Comparison of ENCODE assay signal across 19 cellular contexts in the genomic region with DNA sequence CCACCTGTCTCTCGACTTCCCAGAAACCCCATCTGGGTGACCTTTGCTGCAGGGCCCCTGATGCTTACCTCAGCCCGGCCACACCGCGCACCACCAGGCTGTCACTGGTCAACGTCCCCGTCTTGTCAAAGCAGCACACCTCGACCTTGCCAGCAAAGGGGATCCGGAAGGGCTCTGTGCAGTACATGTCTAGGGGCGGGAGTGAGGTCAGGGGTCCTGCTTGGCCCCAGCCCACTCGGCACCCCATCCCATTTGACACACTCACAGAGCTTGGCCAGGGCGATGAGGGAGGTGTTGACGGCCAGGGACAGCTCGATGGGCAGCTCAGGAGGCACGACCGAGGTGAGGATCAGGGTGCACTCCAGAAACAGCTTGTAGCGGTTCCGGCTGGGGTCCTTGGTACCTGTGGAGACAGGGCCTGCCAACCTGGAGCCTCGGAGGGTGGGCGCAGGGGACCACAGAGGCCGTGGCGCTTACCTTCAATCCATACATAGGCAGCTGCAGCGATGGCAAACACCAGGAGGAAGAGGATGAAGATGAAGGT. TPM values are rescaled to one million over a fixed set of nuclear protein-coding genes. Genes with fewer than 3 reads are reported as not detected.
DNase-seq lines count a peak whose midpoint lies in the region; ATAC-seq, FAIRE-seq and TF ChIP-seq lines count a peak whose summit lies in the region.
"Had no signal": no experiment of that assay in that cellular context is flagged by ENCODE, and none has a peak within 500 bp of the region (broad histone marks: within the 10 kb centered on the region; RNA-seq: fewer than 3 reads in every experiment).

No MANE protein-coding gene starts in this region.

- H3K4me1 Mint-ChIP-seq in H9 (no peaks in the 10 kb centered on the region), neural progenitor cell (no peaks in the 10 kb centered on the region)

- ATAC-seq in PC-3, result no peak

- no peak overlapping the region for H3K56ac ChIP-seq in H9 (ENCODE audit: insufficient read length, low read depth, low read length)

- H3K79me2 ChIP-seq in H9 (ENCODE audit: insufficient read depth, low read length), result no peaks in the 10 kb centered on the region
- H3K79me2 ChIP-seq in neural progenitor cell (ENCODE audit: low read depth), result peaks cover 8% of the 10 kb centered on the region
- H3K79me2 ChIP-seq in PC-3 (ENCODE audit: low read length), result peaks cover 7% of the 10 kb centered on the region

- H3T11ph ChIP-seq in H9 (ENCODE audit: low read length), result no peak overlapping the region

- POLR2A ChIA-PET in PC-3 (lab: Charles Lee; ENCODE audit: unreplicated experiment), result no interaction called here

- intact Hi-C loops in kidney (cut with DNase I) (no loop called here), PC-3 (cut with micrococcal nuclease) (no loop called here)

- no peaks in the 10 kb centered on the region for H4K20me1 ChIP-seq in H9 (ENCODE audit: control insufficient read depth, insufficient read depth, insufficient read length)
- H4K20me1 ChIP-seq in neural progenitor cell (ENCODE audit: low read depth), result peaks cover 2% of the 10 kb centered on the region
- no peaks in the 10 kb centered on the region for H4K20me1 ChIP-seq in PC-3 (ENCODE audit: low read length)

- H3K9me2 ChIP-seq in PC-3 (replicated peaks; ENCODE audit: low read length), result no peaks in the 10 kb centered on the region

- no peak overlapping the region for H2AK5ac ChIP-seq in H9 (ENCODE audit: insufficient read length, low read length)

- peak; percentile 18 for DNase-seq in 8988T
- DNase-seq in AG08396 (ENCODE audit: low spot score), result peak; percentile 5
- peak; percentile 23 for DNase-seq in H9
- peak; percentile 62 for DNase-seq in kidney
- no peak for DNase-seq in neural progenitor cell (ENCODE audit: low spot score)
- DNase-seq in NCI-H69 (lab: John Stamatoyannopoulos, UW), result no peak
- DNase-seq in DMS 273 (lab: John Stamatoyannopoulos, UW; ENCODE audit: unreplicated experiment), result no peak
- DNase-seq in PC-3, result no peak
- DNase-seq: DMS 273 treated with DMSO at 0.1 percent for 48 hours, DND-41, KBM-7, NCI-H1105, NCI-H1694, NCI-H2081 treated with DMSO at 0.1 percent for 48 hours, NCI-H446 treated with DMSO at 0.1 percent for 48 hours, NCI-H748 treated with DMSO at 0.1 percent for 48 hours, OCI-M1, SIG-M5 had no signal

- no peak overlapping the region for H3K4me2 ChIP-seq in H9 (ENCODE audit: insufficient read depth, insufficient read length, low read length)
- H3K4me2 ChIP-seq in neural progenitor cell, result no peak overlapping the region
- H3K4me2 ChIP-seq in PC-3 (ENCODE audit: low read length), result no peak overlapping the region

- WGBS in H9 (ENCODE audit: extremely low coverage, insufficient read length, low lambda C conversion rate), result no CpG with 5 or more reads among the region's 22 CpGs

- no peak overlapping the region for H2BK20ac ChIP-seq in H9 (ENCODE audit: low read depth, low read length, poor library complexity, severe bottlenecking)

- no peak overlapping the region for H3K4ac ChIP-seq in H9 (ENCODE audit: low read depth, low read length)

- H2AFZ ChIP-seq in H9 (ENCODE audit: low read length), result no peak overlapping the region
- H2AFZ ChIP-seq in neural progenitor cell (replicated peaks), result no peak overlapping the region
- H2AFZ ChIP-seq in PC-3 (ENCODE audit: low read length), result no peak overlapping the region

- H3K36me3 ChIP-seq in kidney (ENCODE audit: control insufficient read depth in 1 of 2, insufficient read depth in 2 of 2, low read length in 2 of 2) (peaks cover 49 to 76% of the 10 kb centered on the region in 2 donors), neural progenitor cell (no peaks in the 10 kb centered on the region), PC-3 (ENCODE audit: low read depth, low read length) (peaks cover 81% of the 10 kb centered on the region)

- no peak overlapping the region for H2BK12ac ChIP-seq in H9 (ENCODE audit: insufficient read length, low read depth, low read length)

- no peak overlapping the region for H2BK120ac ChIP-seq in H9 (ENCODE audit: low read depth, low read length, poor library complexity, severe bottlenecking)

- CTCF ChIA-PET in PC-3 (lab: Charles Lee), result no interaction called here

- H3K9me3 Mint-ChIP-seq in H9, result no peaks in the 10 kb centered on the region
- no peaks in the 10 kb centered on the region for H3K9me3 Mint-ChIP-seq in neural progenitor cell

- no peak overlapping the region for H4K91ac ChIP-seq in H9 (ENCODE audit: insufficient read length, low read depth, low read length)

- H3K27me3 ChIP-seq in H9 (ENCODE audit: insufficient read depth, low read length) (no peaks in the 10 kb centered on the region), neural progenitor cell (no peaks in the 10 kb centered on the region), PC-3 (ENCODE audit: low read length) (no peaks in the 10 kb centered on the region)

- H4K8ac ChIP-seq in H9 (replicated peaks; ENCODE audit: insufficient read length, low read depth, low read length), result no peak overlapping the region

- no peak for FAIRE-seq in kidney (lab: Jason Lieb, UNC)
- FAIRE-seq: GM19239 had no signal

- no peak overlapping the region for H3K14ac ChIP-seq in H9 (ENCODE audit: insufficient read depth, low read length)

- H3K4me3 Mint-ChIP-seq in H9, result no peak overlapping the region
- H3K4me3 Mint-ChIP-seq in neural progenitor cell, result no peak overlapping the region

- no peak overlapping the region for H2BK15ac ChIP-seq in H9 (ENCODE audit: low read depth, low read length)

- BruUV-seq in PC-3 (replicated peaks; lab: Mats Ljungman, UMichigan), result no TSS peak

- H3K27ac Mint-ChIP-seq in H9, result peak overlapping the region in 1 of 3 experiments; percentile 79; a peak in 1 of 7 replicates
- H3K27ac Mint-ChIP-seq in neural progenitor cell, result no peak overlapping the region

- no peak overlapping the region for H2BK5ac ChIP-seq in H9 (ENCODE audit: insufficient read length, low read length)

- TF ChIP-seq CTCF in H9 (conservative IDR thresholded peaks at IDR 0.05), result no peak
- no peak for TF ChIP-seq CTCF in kidney (IDR thresholded peaks at IDR 0.05; ENCODE audit: borderline replicate concordance, extremely low read depth, insufficient read depth)
- TF ChIP-seq CTCF in neural progenitor cell (IDR thresholded peaks at IDR 0.05), result no peak
- no peak for TF ChIP-seq CTCF in PC-3 (conservative IDR thresholded peaks at IDR 0.05; ENCODE audit: low read depth, low read length)

- no peaks in the 10 kb centered on the region for H3K79me1 ChIP-seq in H9 (ENCODE audit: insufficient read depth, low read depth, low read length, poor library complexity, severe bottlenecking)

- H3K27ac ChIP-seq in H9 (ENCODE audit: insufficient read length, low read depth, low read length) (no peak overlapping the region), kidney (ENCODE audit: low read depth in 2 of 2, low read length in 2 of 2) (no peak overlapping the region), neural progenitor cell (no peak overlapping the region), PC-3 (ENCODE audit: low read length) (no peak overlapping the region)

- H3K4me3 ChIP-seq in kidney (ENCODE audit: low read length in 2 of 2) (no peak overlapping the region), neural progenitor cell (no peak overlapping the region), PC-3 (ENCODE audit: low read length) (no peak overlapping the region)

- H3K36me3 Mint-ChIP-seq in H9 (ENCODE audit: insufficient read depth in 1 of 3, low read depth in 3 of 3) (peaks cover 43 to 94% (median 91%) of the 10 kb centered on the region in 3 experiments), neural progenitor cell (peaks cover 28% of the 10 kb centered on the region)

- H3K9ac ChIP-seq in H9 (ENCODE audit: extremely low read depth, insufficient read length, low read length) (no peak overlapping the region), kidney (ENCODE audit: low read length in 2 of 2) (no peak overlapping the region), neural progenitor cell (no peak overlapping the region), PC-3 (ENCODE audit: low read length) (no peak overlapping the region)

- H3F3A ChIP-seq in neural progenitor cell (ENCODE audit: low read depth) (no peaks in the 10 kb centered on the region), PC-3 (ENCODE audit: low read length, unreplicated experiment) (no peaks in the 10 kb centered on the region)

- H4K5ac ChIP-seq in H9 (ENCODE audit: insufficient read length, low read depth, low read length), result no peak overlapping the region

- H3K23ac ChIP-seq in H9 (ENCODE audit: insufficient read length, low read depth, low read length), result no peak overlapping the region

- H3K27me3 Mint-ChIP-seq in H9 (ENCODE audit: low read depth) (no peaks in the 10 kb centered on the region; the same call in 1 of the 2 replicates), neural progenitor cell (ENCODE audit: insufficient read depth, low read depth) (peaks cover 4% of the 10 kb centered on the region)

- H3K4me1 ChIP-seq in H9 (ENCODE audit: insufficient read depth, low read length), result no peaks in the 10 kb centered on the region
- no peaks in the 10 kb centered on the region for H3K4me1 ChIP-seq in kidney (ENCODE audit: control insufficient read depth in 1 of 2, insufficient read depth in 1 of 2, low read depth in 1 of 2, low read length in 2 of 2)
- no peaks in the 10 kb centered on the region for H3K4me1 ChIP-seq in neural progenitor cell
- H3K4me1 ChIP-seq in PC-3 (ENCODE audit: insufficient read depth, low read length), result no peaks in the 10 kb centered on the region

- no peak overlapping the region for H3K18ac ChIP-seq in H9 (ENCODE audit: insufficient read length, low read depth, low read length)

- H3K9me3 ChIP-seq in H9 (ENCODE audit: control insufficient read depth, low read depth, low read length), result no peaks in the 10 kb centered on the region
- no peaks in the 10 kb centered on the region for H3K9me3 ChIP-seq in kidney (ENCODE audit: control insufficient read depth in 1 of 2, low read length in 2 of 2)
- H3K9me3 ChIP-seq in neural progenitor cell (ENCODE audit: low read depth), result no peaks in the 10 kb centered on the region
- H3K9me3 ChIP-seq in PC-3 (ENCODE audit: low read length), result no peaks in the 10 kb centered on the region

- no peaks in the 10 kb centered on the region for H3K23me2 ChIP-seq in H9 (ENCODE audit: insufficient read length, low read depth, low read length, poor library complexity, severe bottlenecking)

RNA-seq across cellular contexts. Expression of gene ATP13A1, which starts 8.4 kb away (rescaled TPM):
- 67.8 and 73.1 TPM in 2 replicates for total RNA-seq in H9 (2021)
- 78.1 TPM for total RNA-seq in kidney
- polyA plus RNA-seq in kidney (ENCODE audit: insufficient read depth, low read depth, low replicate concordance), result 30.1 TPM
- total RNA-seq in neural progenitor cell (ENCODE audit: low replicate concordance), result 19.2 and 181 TPM in 2 replicates
- 48.5 and 58.2 TPM in 2 replicates for total RNA-seq in PC-3 (2014; rRNA removed)

RNA-seq across cellular contexts. Expression of gene GMIP, which starts 11.7 kb away (rescaled TPM):
- total RNA-seq in H9 (2021), result 12.7 and 13.4 TPM in 2 replicates
- total RNA-seq in kidney, result 18.8 TPM
- 3.3 TPM for polyA plus RNA-seq in kidney (ENCODE audit: insufficient read depth, low read depth, low replicate concordance)
- 6.4 and 7.9 TPM in 2 replicates for total RNA-seq in neural progenitor cell (ENCODE audit: low replicate concordance)
- total RNA-seq in PC-3 (2014; rRNA removed), result 6.3 and 11.1 TPM in 2 replicates

RNA-seq across cellular contexts. Expression of gene ZNF101, which starts 13.5 kb away (rescaled TPM):
- 46.9 and 57.0 TPM in 2 replicates for total RNA-seq in H9 (2021)
- 21.2 TPM for total RNA-seq in kidney
- polyA plus RNA-seq in kidney (ENCODE audit: insufficient read depth, low read depth, low replicate concordance), result 10.2 TPM
- total RNA-seq in neural progenitor cell (ENCODE audit: low replicate concordance), result 22.6 and 29.5 TPM in 2 replicates
- total RNA-seq in PC-3 (2014; rRNA removed), result 11.0 and 11.3 TPM in 2 replicates

RNA-seq across cellular contexts. Expression of gene LPAR2, which starts 27.1 kb away (rescaled TPM):
- 49.5 and 51.8 TPM in 2 replicates for total RNA-seq in H9 (2021)
- 10.4 TPM for total RNA-seq in kidney
- 5.6 TPM for polyA plus RNA-seq in kidney (ENCODE audit: insufficient read depth, low read depth, low replicate concordance)
- 21.2 and 64.8 TPM in 2 replicates for total RNA-seq in neural progenitor cell (ENCODE audit: low replicate concordance)
- total RNA-seq in PC-3 (2014; rRNA removed), result 26.6 and 31.0 TPM in 2 replicates

RNA-seq across cellular contexts. Expression of gene PBX4, which starts 36.6 kb away (rescaled TPM):
- total RNA-seq in H9 (2021), result 2.4 and 3.3 TPM in 2 replicates
- total RNA-seq in kidney, result 5.7 TPM
- 3.9 TPM for polyA plus RNA-seq in kidney (ENCODE audit: insufficient read depth, low read depth, low replicate concordance)
- 3.2 and 4.8 TPM in 2 replicates for total RNA-seq in neural progenitor cell (ENCODE audit: low replicate concordance)
- 6.9 TPM in 2 replicates for total RNA-seq in PC-3 (2014; rRNA removed)

Comparison
In these comparisons a context has a peak if more than half of its experiments do, and no peak if none do; other contexts are left out.
1. DNase-seq: peak in 8988T (single experiment), AG08396 (single experiment), H9 (single experiment) and kidney (single experiment); none in neural progenitor cell (single experiment), NCI-H69 (single experiment), DMS 273 (single experiment) and PC-3 (single experiment).